23 cellular contexts compared by ENCODE assay signal in the genomic region with DNA sequence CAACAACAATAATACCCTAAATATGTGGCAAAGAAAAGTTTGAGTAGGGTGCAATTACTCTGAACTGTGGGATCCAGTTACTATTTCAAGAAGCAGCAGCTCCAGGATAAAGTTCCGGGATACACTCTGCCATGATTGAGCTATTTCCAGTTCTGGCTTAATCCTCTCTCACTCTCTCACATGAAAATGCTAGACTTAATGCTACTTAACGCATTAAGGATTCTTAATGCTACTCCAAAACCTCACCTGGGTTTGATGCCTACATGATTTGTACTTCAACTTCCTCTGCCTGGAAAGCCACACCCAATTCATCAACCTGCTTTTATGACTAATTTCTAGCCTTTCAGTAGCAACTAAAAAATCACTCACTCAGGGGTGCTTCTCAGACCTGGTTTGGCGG.
"Had no signal": no experiment of that assay in that cellular context is flagged by ENCODE, and none has a peak within 500 bp of the region (broad histone marks: within the 10 kb centered on the region; RNA-seq: fewer than 3 reads in every experiment).

No MANE protein-coding gene starts in this region.

- H3K9me3 ChIP-seq: gastrocnemius medialis, mucosa of descending colon, ovary, psoas muscle, testis, tibial artery had no signal

- H3K4me3 ChIP-seq: coronary artery, gastrocnemius medialis, mucosa of descending colon, neural progenitor cell, ovary, psoas muscle, sigmoid colon, testis, tibial artery had no signal

- H3K27ac ChIP-seq: coronary artery, gastrocnemius medialis, neural progenitor cell, ovary, psoas muscle, sigmoid colon, testis, tibial artery had no signal

- H3K4me1 ChIP-seq: gastrocnemius medialis, neural progenitor cell, psoas muscle, sigmoid colon, testis, tibial artery had no signal

- DNase-seq: dermis blood vessel endothelial cell; effector memory CD4-positive, alpha-beta T cell; foreskin fibroblast; gastrocnemius medialis; mesenchymal stem cell; mucosa of descending colon; naive B cell; ovary; posterior cingulate gyrus; psoas muscle; right cardiac atrium; sigmoid colon; stimulated activated CD4-positive, alpha-beta T cell treated with anti-CD3 and anti-CD28 coated beads, Interleukin-2, amount 100 ng/mL, for 24 hours; stimulated activated CD4-positive, alpha-beta T cell treated with anti-CD3 and anti-CD28 coated beads, Interleukin-4, amount 100 ng/mL, for 24 hours; stimulated activated naive CD4-positive, alpha-beta T cell treated with Interleukin-2 at 50 U/mL for 16 hours; substantia nigra; testis; tibial artery had no signal

- H3K36me3 ChIP-seq: gastrocnemius medialis, neural progenitor cell, ovary, sigmoid colon, tibial artery had no signal

- FAIRE-seq: endothelial cell of umbilical vein, keratinocyte had no signal

- ATAC-seq: gastrocnemius medialis; mucosa of descending colon; psoas muscle; right cardiac atrium; stimulated activated effector memory CD8-positive, alpha-beta T cell treated with anti-CD3 and anti-CD28 coated beads, Interleukin-12 subunit alpha, Interleukin-12 subunit beta, amount 100 ng/mL, for 72 hours had no signal

- H3K27me3 ChIP-seq: gastrocnemius medialis, neural progenitor cell, ovary, sigmoid colon, testis had no signal
